Comparison of ENCODE assay signal across 22 cellular contexts in genomic region chr22:46756097-46756496, GRCh38.
"Had no signal": no experiment of that assay in that cellular context is flagged by ENCODE, and none has a peak within 500 bp of the region (broad histone marks: within the 10 kb centered on the region; RNA-seq: fewer than 3 reads in every experiment).

No MANE protein-coding gene starts in this region.

- ATAC-seq: activated CD8-positive, alpha-beta T cell treated with anti-CD3 and anti-CD28 coated beads for 36 hours; foreskin keratinocyte; psoas muscle; right lobe of liver; upper lobe of right lung had no signal

- H3K27ac ChIP-seq: adrenal gland, foreskin keratinocyte, neural progenitor cell, ovary, upper lobe of right lung had no signal

- H3K4me3 Mint-ChIP-seq: activated CD8-positive, alpha-beta T cell treated with anti-CD3 and anti-CD28 coated beads for 36 hours; activated naive CD4-positive, alpha-beta T cell treated with anti-CD3 and anti-CD28 coated beads for 36 hours; neural progenitor cell had no signal

- H3K4me1 ChIP-seq: foreskin keratinocyte had no signal

- H3K36me3 ChIP-seq: adrenal gland, neural progenitor cell, ovary, right lobe of liver, upper lobe of right lung had no signal

- H3K27me3 ChIP-seq: adrenal gland, foreskin keratinocyte, neural progenitor cell, ovary, right lobe of liver, upper lobe of right lung had no signal

- H3K27ac Mint-ChIP-seq: activated CD8-positive, alpha-beta T cell treated with anti-CD3 and anti-CD28 coated beads for 36 hours; activated naive CD4-positive, alpha-beta T cell treated with anti-CD3 and anti-CD28 coated beads for 36 hours; neural progenitor cell had no signal

- H3K9me3 ChIP-seq: adrenal gland, ovary, psoas muscle, right lobe of liver, upper lobe of right lung had no signal

- H3K4me2 ChIP-seq: neural progenitor cell had no signal

- DNase-seq: activated CD4-positive, alpha-beta T cell treated with anti-CD3 and anti-CD28 coated beads for 48 hours; activated CD4-positive, CD25-positive, alpha-beta regulatory T cell; activated CD8-positive, alpha-beta T cell treated with anti-CD3 and anti-CD28 coated beads for 36 hours; activated naive CD4-positive, alpha-beta T cell treated with anti-CD3 and anti-CD28 coated beads for 36 hours; activated T-cell treated with anti-CD3 and anti-CD28 coated beads, Interleukin-2, amount 50 U/mL, for 1 hour; adrenal gland; dermis blood vessel endothelial cell; foreskin keratinocyte; glutamatergic neuron; hypothalamus; islet precursor cell; mammary epithelial cell; ovary; psoas muscle; small intestine; stimulated activated CD4-positive, alpha-beta T cell treated with anti-CD3 and anti-CD28 coated beads, Interleukin-4, amount 100 ng/mL, for 1 hour; T-helper 1 cell; T-helper 9 cell; upper lobe of right lung had no signal

- H3K27me3 Mint-ChIP-seq: activated CD8-positive, alpha-beta T cell treated with anti-CD3 and anti-CD28 coated beads for 36 hours had no signal

- H2AFZ ChIP-seq: neural progenitor cell had no signal

- H3K9ac ChIP-seq: neural progenitor cell had no signal

- H3K4me3 ChIP-seq: adrenal gland, neural progenitor cell, ovary, psoas muscle, right lobe of liver, upper lobe of right lung had no signal

- FAIRE-seq: bronchial epithelial cell, small intestine had no signal
